Comparison of ENCODE assay signal across 7 cellular contexts in genomic region chr1:63014267-63014666, GRCh38.
"Had no signal": no experiment of that assay in that cellular context is flagged by ENCODE, and none has a peak within 500 bp of the region (broad histone marks: within the 10 kb centered on the region; RNA-seq: fewer than 3 reads in every experiment).

No MANE protein-coding gene starts in this region.

- FAIRE-seq: G401.6, GM12891, GM12892, GM18507, GM19239 had no signal

- DNase-seq: GDM1, GF-D8 had no signal
